18 cellular contexts compared by ENCODE assay signal in the genomic region with DNA sequence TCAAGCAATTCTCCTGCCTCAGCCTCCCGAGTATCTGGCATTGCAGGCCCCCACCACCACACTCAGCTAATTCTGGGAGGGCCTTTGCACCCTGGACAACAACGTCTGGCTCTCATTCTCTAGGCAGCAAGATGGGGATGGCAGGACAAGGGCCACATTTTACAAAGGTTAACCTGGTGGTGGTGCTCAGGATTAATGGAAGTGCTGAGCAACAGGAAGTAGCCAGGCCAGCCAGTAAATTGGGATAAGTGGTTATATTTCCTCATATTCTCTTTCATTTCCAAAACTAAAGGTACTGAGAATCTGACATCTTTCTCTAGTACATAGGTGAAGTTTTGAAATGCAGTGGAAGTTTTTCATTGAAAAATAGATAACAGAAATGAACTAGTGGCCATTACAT. TPM values are rescaled to one million over a fixed set of nuclear protein-coding genes. Genes with fewer than 3 reads are reported as not detected.
DNase-seq lines count a peak whose midpoint lies in the region; ATAC-seq, FAIRE-seq and TF ChIP-seq lines count a peak whose summit lies in the region.
"Had no signal": no experiment of that assay in that cellular context is flagged by ENCODE, and none has a peak within 500 bp of the region (broad histone marks: within the 10 kb centered on the region; RNA-seq: fewer than 3 reads in every experiment).

No MANE protein-coding gene starts in this region.

- ATAC-seq in HG02798 (IDR thresholded peaks at IDR 0.05; ENCODE audit: poor library complexity, unreplicated experiment): no peak
- no peak for ATAC-seq in GM18505 (IDR thresholded peaks at IDR 0.05; ENCODE audit: unreplicated experiment)
- ATAC-seq in HG02938 (IDR thresholded peaks at IDR 0.05; ENCODE audit: unreplicated experiment): no peak
- no peak for ATAC-seq in GM21515 (IDR thresholded peaks at IDR 0.05; ENCODE audit: unreplicated experiment)

- H3K4me1 ChIP-seq in SJSA1 (replicated peaks) (peaks cover 44% of the 10 kb centered on the region), small intestine (ENCODE audit: control insufficient read depth in 2 of 2, insufficient read depth in 1 of 2, low read depth in 1 of 2, low read length in 1 of 2) (no peaks in the 10 kb centered on the region)

- no peaks in the 10 kb centered on the region for H3K9me3 ChIP-seq in SJSA1 (replicated peaks)
- no peaks in the 10 kb centered on the region for H3K9me3 ChIP-seq in small intestine (ENCODE audit: control insufficient read depth, low read depth)

- H3K36me3 ChIP-seq in SJSA1 (no peaks in the 10 kb centered on the region), small intestine (ENCODE audit: control insufficient read depth in 2 of 2, insufficient read depth in 2 of 2, low read length in 2 of 2) (no peaks in the 10 kb centered on the region)

- peak overlapping the region; percentile 88 for H3K27ac ChIP-seq in SJSA1
- H3K27ac ChIP-seq in small intestine (ENCODE audit: low read depth in 1 of 2, low read length in 1 of 2): peak overlapping the region in 1 of 2 donors; percentile 22

- DNase-seq in EH (ENCODE audit: low read depth) (peak; percentile 24), SJSA1 (ENCODE audit: low read depth in 1 of 2, low spot score in 2 of 2) (no peak), fibroblast of the aortic adventitia (ENCODE audit: low read depth) (peak; percentile 33), small intestine (peak; percentile 6)
- DNase-seq: activated CD4-positive, alpha-beta memory T cell treated with anti-CD3 and anti-CD28 coated beads for 36 hours; activated gamma-delta T cell; C1 segment of cervical spinal cord; caudate nucleus; KG1; NCI-H1436 treated with DMSO at 0.1 percent for 48 hours; NCI-H526; stimulated activated CD4-positive, alpha-beta T cell treated with anti-CD3 and anti-CD28 coated beads, Interleukin-1b, Interleukin-23, amount 100 ng/mL, for 48 hours; stimulated activated CD8-positive, alpha-beta memory T cell treated with anti-CD3 and anti-CD28 coated beads, Interleukin-4, amount 100 ng/mL, for 48 hours had no signal

- no peak for TF ChIP-seq CTCF in fibroblast of the aortic adventitia (IDR thresholded peaks at IDR 0.05; ENCODE audit: insufficient read depth, low read length)

- no peak for TF ChIP-seq POLR2A in GM18505 (IDR thresholded peaks at IDR 0.05; ENCODE audit: borderline replicate concordance, extremely low read depth, insufficient read depth, insufficient read length)

- H3K27me3 ChIP-seq in SJSA1 (replicated peaks) (no peaks in the 10 kb centered on the region), small intestine (ENCODE audit: control insufficient read depth in 2 of 2, insufficient read depth in 2 of 2, low read length in 2 of 2) (no peaks in the 10 kb centered on the region)

- FAIRE-seq in small intestine (lab: Jason Lieb, UNC): no peak
- FAIRE-seq: GM12892 had no signal

- WGBS in small intestine, 3 donors: 78 to 90% (median 84%) methylated on average over 2 of the region's 2 CpGs

- H3K4me3 ChIP-seq in SJSA1: no peak overlapping the region
- no peak overlapping the region for H3K4me3 ChIP-seq in fibroblast of the aortic adventitia (ENCODE audit: low read depth, low read length)
- H3K4me3 ChIP-seq in small intestine (ENCODE audit: low read depth in 1 of 2, low read length in 2 of 2): no peak overlapping the region

RNA-seq across cellular contexts. Expression of gene ASPN, which starts 24.7 kb away (rescaled TPM):
- total RNA-seq in SJSA1 (2014; rRNA removed; shearing (Covaris generic)): not detected in 2 replicates
- 14.6 and 65.8 TPM in 2 replicates for total RNA-seq in fibroblast of the aortic adventitia (ENCODE audit: low replicate concordance)
- 1 to 10 TPM in 2 of 3 donors, under 1 TPM in 1; 0.22 to 2.8 (median 1.6) TPM for polyA plus RNA-seq in small intestine
- total RNA-seq: activated CD4-positive, alpha-beta memory T cell treated with anti-CD3 and anti-CD28 coated beads for 36 hours had no signal

RNA-seq across cellular contexts. Expression of gene ECM2, which starts 28.8 kb away (rescaled TPM):
- total RNA-seq in SJSA1 (2014; rRNA removed; shearing (Covaris generic)): 2.2 and 4.9 TPM in 2 replicates
- total RNA-seq in fibroblast of the aortic adventitia (ENCODE audit: low replicate concordance): 23.3 and 74.6 TPM in 2 replicates
- 1 to 10 TPM; 1.9 to 2.8 (median 2.5) TPM for polyA plus RNA-seq in small intestine
- total RNA-seq: activated CD4-positive, alpha-beta memory T cell treated with anti-CD3 and anti-CD28 coated beads for 36 hours had no signal

Comparison
In these comparisons a context has a peak if more than half of its experiments do, and no peak if none do; other contexts are left out.
1. DNase-seq: peak in EH (single experiment), fibroblast of the aortic adventitia (single experiment) and small intestine (single experiment); none in SJSA1 (0 of 2).
2. RNA of gene ASPN, which starts 24.7 kb away (total RNA-seq): 14.6 to 65.8 TPM in fibroblast of the aortic adventitia; not detected in SJSA1; every median in the first group is over 10 times any median in the second.